ENCODE assay signal across 8 cellular contexts in the genomic region with DNA sequence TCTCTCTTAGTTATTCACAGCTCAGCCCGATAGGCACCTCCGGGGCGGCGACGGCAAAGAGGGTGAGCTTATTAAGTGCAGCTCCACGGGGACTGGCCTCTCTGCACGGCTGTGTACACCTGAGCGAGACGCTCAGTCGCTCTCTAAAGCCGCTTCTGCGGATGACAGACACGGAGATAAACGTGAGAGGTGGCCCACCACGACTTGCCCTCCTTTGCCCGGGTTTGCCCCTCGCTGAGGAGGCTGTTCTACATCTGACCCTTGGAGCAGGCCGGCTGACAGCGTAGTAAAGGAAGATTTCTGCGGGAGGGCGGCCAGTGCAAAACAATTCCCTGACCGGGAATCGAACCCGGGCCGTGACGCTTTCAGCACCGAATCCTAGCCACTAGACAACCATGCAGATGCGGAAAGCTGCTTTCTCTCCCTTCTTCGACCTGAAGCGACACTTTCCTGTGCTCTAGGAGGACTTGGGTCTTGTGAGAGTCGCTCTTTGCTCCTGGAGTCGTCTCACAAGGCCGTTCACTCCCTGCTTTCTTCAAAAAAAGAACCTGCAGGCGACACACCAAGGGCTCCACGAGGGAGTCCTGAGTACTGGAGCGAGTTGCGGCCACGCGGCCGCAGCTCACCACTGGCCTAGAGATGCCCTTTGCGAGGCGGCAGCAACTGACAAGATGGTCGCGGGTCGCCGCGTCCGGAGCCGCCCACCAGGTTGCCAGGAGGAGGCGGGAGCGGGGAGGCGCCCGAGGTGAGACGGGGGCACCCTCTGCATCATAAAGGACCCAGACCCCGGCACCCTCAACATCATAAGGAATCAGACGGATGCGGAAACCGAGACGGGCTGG.
DNase-seq lines count a peak whose midpoint lies in the region; ATAC-seq and TF ChIP-seq lines count a peak whose summit lies in the region.
"Not testable (repeated sequence)": the region's sequence is repeated elsewhere in the genome, so short reads cannot be mapped to it uniquely, and the experiment has no call there.

No MANE protein-coding gene starts in this region.

- CTCF ChIA-PET in CD8-positive, alpha-beta memory T cell (lab: Charles Lee); activated CD4-positive, alpha-beta memory T cell treated with anti-CD3 and anti-CD28 coated beads for 36 hours (lab: Charles Lee): not testable (repeated sequence)

- H3K4me3 ChIP-seq in CD8-positive, alpha-beta memory T cell (ENCODE audit: low read length): not testable (repeated sequence)
- H3K4me3 ChIP-seq in esophagus muscularis mucosa (peak overlapping the region; percentile 24 to 48 (median 32)), rectal smooth muscle tissue (ENCODE audit: low read length) (peak overlapping the region; percentile 27)

- not testable (repeated sequence) for H3K9ac ChIP-seq in rectal smooth muscle tissue (ENCODE audit: low read length)

- DNase-seq in CD8-positive, alpha-beta memory T cell: peak in 3 of 5 donors; percentile 2 to 34 (median 3)
- peak; percentile 55 for DNase-seq in activated CD4-positive, alpha-beta memory T cell treated with anti-CD3 and anti-CD28 coated beads for 36 hours
- DNase-seq in activated naive CD8-positive, alpha-beta T cell treated with anti-CD3 and anti-CD28 coated beads, Interleukin-2, amount 10 ng/mL, durations not matched to agents 7 days and 5 days: peak; percentile 42
- DNase-seq in esophagus muscularis mucosa (ENCODE audit: extremely low spot score): not testable (repeated sequence)
- DNase-seq in kidney tubule cell (ENCODE audit: low spot score): peak; percentile 62
- DNase-seq in stimulated activated CD8-positive, alpha-beta memory T cell treated with anti-CD3 and anti-CD28 coated beads, Interleukin-7, amount 100 ng/mL, for 48 hours (ENCODE audit: extremely low read depth in 1 of 2, low read depth in 1 of 2): peak; percentile 15 to 33

- TF ChIP-seq POLR2A in esophagus muscularis mucosa (IDR thresholded peaks at IDR 0.05; ENCODE audit: low read depth): not testable (repeated sequence)

- H3K27me3 ChIP-seq in CD8-positive, alpha-beta memory T cell (ENCODE audit: insufficient read depth, low read length, poor library complexity, severe bottlenecking); rectal smooth muscle tissue (ENCODE audit: control insufficient read depth, insufficient read depth, low read length): not testable (repeated sequence)
- peaks cover 0 to 33% (median 0%) of the 10 kb centered on the region in 4 donors for H3K27me3 ChIP-seq in esophagus muscularis mucosa

- not testable (repeated sequence) for H3K9me3 Mint-ChIP-seq in CD8-positive, alpha-beta memory T cell; IgD-negative memory B cell; activated CD4-positive, alpha-beta memory T cell treated with anti-CD3 and anti-CD28 coated beads for 36 hours; activated naive CD8-positive, alpha-beta T cell treated with anti-CD3 and anti-CD28 coated beads, Interleukin-2, amount 10 ng/mL, durations not matched to agents 7 days and 5 days

- POLR2A ChIA-PET in CD8-positive, alpha-beta memory T cell (lab: Charles Lee); activated CD4-positive, alpha-beta memory T cell treated with anti-CD3 and anti-CD28 coated beads for 36 hours (lab: Charles Lee); activated naive CD8-positive, alpha-beta T cell treated with anti-CD3 and anti-CD28 coated beads, Interleukin-2, amount 10 ng/mL, durations not matched to agents 7 days and 5 days (lab: Charles Lee): not testable (repeated sequence)

- peaks cover 7 to 16% (median 13%) of the 10 kb centered on the region in 3 donors for H3K4me1 Mint-ChIP-seq in CD8-positive, alpha-beta memory T cell
- peaks cover 4 to 11% (median 5%) of the 10 kb centered on the region in 3 donors for H3K4me1 Mint-ChIP-seq in IgD-negative memory B cell
- H3K4me1 Mint-ChIP-seq in activated CD4-positive, alpha-beta memory T cell treated with anti-CD3 and anti-CD28 coated beads for 36 hours (ENCODE audit: low read depth): peaks cover 11% of the 10 kb centered on the region
- H3K4me1 Mint-ChIP-seq in activated naive CD8-positive, alpha-beta T cell treated with anti-CD3 and anti-CD28 coated beads, Interleukin-2, amount 10 ng/mL, durations not matched to agents 7 days and 5 days: not testable (repeated sequence)

- not testable (repeated sequence) for TF ChIP-seq EP300 in esophagus muscularis mucosa (IDR thresholded peaks at IDR 0.05)

- intact Hi-C loops in activated CD4-positive, alpha-beta memory T cell treated with anti-CD3 and anti-CD28 coated beads for 36 hours (cut with micrococcal nuclease); esophagus muscularis mucosa (cut with DNase I): not testable (repeated sequence)

- ATAC-seq in activated naive CD8-positive, alpha-beta T cell treated with anti-CD3 and anti-CD28 coated beads, Interleukin-2, amount 10 ng/mL, durations not matched to agents 7 days and 5 days (ENCODE audit: low read depth): peak; percentile 66

- 11% methylated on average over 13 of the region's 59 CpGs for WGBS in esophagus muscularis mucosa

- not testable (repeated sequence) for H3K4me1 ChIP-seq in CD8-positive, alpha-beta memory T cell (ENCODE audit: insufficient read depth, low read length); rectal smooth muscle tissue (ENCODE audit: control insufficient read depth, insufficient read depth, low read length)
- H3K4me1 ChIP-seq in esophagus muscularis mucosa: peaks cover 6 to 20% (median 15%) of the 10 kb centered on the region in 4 donors

- H3K27ac ChIP-seq in CD8-positive, alpha-beta memory T cell (ENCODE audit: low read depth, low read length); esophagus muscularis mucosa (replicated peaks in 1 of 4); rectal smooth muscle tissue (ENCODE audit: low read depth, low read length): not testable (repeated sequence)

- not testable (repeated sequence) for H3K9me3 ChIP-seq in CD8-positive, alpha-beta memory T cell (ENCODE audit: low read length); esophagus muscularis mucosa

- TF ChIP-seq CTCF in esophagus muscularis mucosa (IDR thresholded peaks at IDR 0.05): not testable (repeated sequence)

- not testable (repeated sequence) for H3K36me3 ChIP-seq in CD8-positive, alpha-beta memory T cell (ENCODE audit: insufficient read depth, low read length); esophagus muscularis mucosa; rectal smooth muscle tissue (ENCODE audit: control insufficient read depth, insufficient read depth, low read length)

- peak overlapping the region in 3 of 8 donors; percentile 17 to 50 (median 37) for H3K27ac Mint-ChIP-seq in CD8-positive, alpha-beta memory T cell
- H3K27ac Mint-ChIP-seq in IgD-negative memory B cell; activated CD4-positive, alpha-beta memory T cell treated with anti-CD3 and anti-CD28 coated beads for 36 hours; activated naive CD8-positive, alpha-beta T cell treated with anti-CD3 and anti-CD28 coated beads, Interleukin-2, amount 10 ng/mL, durations not matched to agents 7 days and 5 days: not testable (repeated sequence)

- H3K4me3 Mint-ChIP-seq in CD8-positive, alpha-beta memory T cell: peak overlapping the region; percentile 83 to 92 (median 85)
- peak overlapping the region; percentile 79 to 94 (median 88) for H3K4me3 Mint-ChIP-seq in IgD-negative memory B cell
- H3K4me3 Mint-ChIP-seq in activated CD4-positive, alpha-beta memory T cell treated with anti-CD3 and anti-CD28 coated beads for 36 hours: peak overlapping the region; percentile 73
- H3K4me3 Mint-ChIP-seq in activated naive CD8-positive, alpha-beta T cell treated with anti-CD3 and anti-CD28 coated beads, Interleukin-2, amount 10 ng/mL, durations not matched to agents 7 days and 5 days: peak overlapping the region; percentile 61

- not testable (repeated sequence) for H3K36me3 Mint-ChIP-seq in CD8-positive, alpha-beta memory T cell; IgD-negative memory B cell; activated CD4-positive, alpha-beta memory T cell treated with anti-CD3 and anti-CD28 coated beads for 36 hours; activated naive CD8-positive, alpha-beta T cell treated with anti-CD3 and anti-CD28 coated beads, Interleukin-2, amount 10 ng/mL, durations not matched to agents 7 days and 5 days

- H3K27me3 Mint-ChIP-seq in CD8-positive, alpha-beta memory T cell; activated CD4-positive, alpha-beta memory T cell treated with anti-CD3 and anti-CD28 coated beads for 36 hours: not testable (repeated sequence)
- H3K27me3 Mint-ChIP-seq in IgD-negative memory B cell: peaks cover 12% of the 10 kb centered on the region
- peaks cover 19% of the 10 kb centered on the region for H3K27me3 Mint-ChIP-seq in activated naive CD8-positive, alpha-beta T cell treated with anti-CD3 and anti-CD28 coated beads, Interleukin-2, amount 10 ng/mL, durations not matched to agents 7 days and 5 days
